In the genomic region with DNA sequence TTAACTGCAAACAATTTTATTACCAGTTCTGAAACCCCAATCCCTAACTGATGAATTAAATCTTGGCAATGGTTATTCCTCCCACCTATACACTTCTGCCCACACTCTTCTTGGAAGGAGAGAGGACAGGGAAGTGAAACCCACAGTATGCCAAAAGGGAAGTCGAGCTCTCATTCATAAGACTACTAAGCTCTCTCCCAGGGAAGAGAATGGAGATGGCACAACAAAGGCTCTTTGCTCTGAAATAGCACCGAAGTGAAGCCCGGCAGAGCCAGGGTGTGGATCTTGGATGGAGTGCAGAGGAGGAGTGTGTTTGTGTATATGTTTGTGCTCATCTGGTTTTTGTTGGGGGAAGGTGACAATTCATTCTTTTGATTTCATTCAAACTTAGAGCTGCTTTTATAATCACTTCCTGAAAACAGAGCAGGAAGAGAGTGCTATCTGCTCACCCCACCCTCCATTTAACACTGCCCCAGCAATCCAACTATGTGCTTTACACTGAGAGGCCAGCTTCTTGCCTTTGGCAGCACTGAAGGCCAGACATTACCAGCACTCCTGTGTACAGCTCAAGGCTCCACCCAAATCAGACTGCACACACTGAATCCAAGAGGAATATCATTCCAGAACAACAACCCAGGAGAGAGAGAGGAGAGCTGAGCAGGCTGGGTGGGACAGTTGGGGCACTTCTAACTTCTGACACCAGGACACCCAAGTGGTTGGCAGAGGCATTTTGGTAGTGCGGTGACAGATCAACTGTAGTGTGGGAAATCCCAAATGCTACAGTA, we compare ENCODE assay signal across 8 cellular contexts.
DNase-seq lines count a peak whose midpoint lies in the region; ATAC-seq and TF ChIP-seq lines count a peak whose summit lies in the region.

No MANE protein-coding gene starts in this region.

- H3K27me3 Mint-ChIP-seq in nephron progenitor cell (ENCODE audit: low read depth, poor library complexity) = peaks cover 4% of the 10 kb centered on the region

- H3K4me1 Mint-ChIP-seq in nephron progenitor cell = peaks cover 33% of the 10 kb centered on the region

- H3K9me3 Mint-ChIP-seq in nephron progenitor cell = no peaks in the 10 kb centered on the region

- TF ChIP-seq CTCF in nephron progenitor cell (IDR thresholded peaks at IDR 0.05) = no peak

- no peak overlapping the region for H3K4me3 Mint-ChIP-seq in nephron progenitor cell

- peaks cover 39% of the 10 kb centered on the region for H3K36me3 Mint-ChIP-seq in nephron progenitor cell (ENCODE audit: low read depth)

- no peak for ATAC-seq in HG02852 (IDR thresholded peaks at IDR 0.05; ENCODE audit: unreplicated experiment)
- ATAC-seq in HG02970 (IDR thresholded peaks at IDR 0.05; ENCODE audit: low FRiP score, unreplicated experiment) = no peak

- peak; percentile 7 for DNase-seq in GDM1 (lab: John Stamatoyannopoulos, UW)
- peak; percentile 23 for DNase-seq in epidermal melanocyte (ENCODE audit: insufficient read length, low spot score)
- no peak for DNase-seq in nephron progenitor cell
- no peak for DNase-seq in activated gamma-delta T cell treated with Interleukin-2 at 50 U/mL for 16 hours
- DNase-seq in DMS153 treated with DMSO at 0.1 percent for 48 hours (lab: John Stamatoyannopoulos, UW; ENCODE audit: unreplicated experiment) = no peak

- H3K27ac Mint-ChIP-seq in nephron progenitor cell = peak overlapping the region; percentile 76

TF ChIP-seq in PFSK-1, 5 proteins besides CTCF, POLR2A, EP300 and RAD21:
- TF ChIP-seq FOXP2 (optimal IDR thresholded peaks at IDR 0.05; ENCODE audit: borderline replicate concordance, extremely low read depth, extremely low read length, insufficient read depth) = peak; percentile 49
- TF ChIP-seq POLR2AphosphoS5 (IDR thresholded peaks at IDR 0.05; ENCODE audit: low read depth, low read length) = peak; percentile 48; the same call in 1 of the 2 replicates
- peak; percentile 56; the same call in 1 of the 2 replicates for TF ChIP-seq TAF1 (IDR thresholded peaks at IDR 0.05; ENCODE audit: borderline replicate concordance, insufficient read depth, low read length)
- peak; percentile 85; the same call in 1 of the 2 replicates for TF ChIP-seq SIN3A (IDR thresholded peaks at IDR 0.05; ENCODE audit: borderline replicate concordance, insufficient read depth, low read length)
- TF ChIP-seq, protein P1, sequence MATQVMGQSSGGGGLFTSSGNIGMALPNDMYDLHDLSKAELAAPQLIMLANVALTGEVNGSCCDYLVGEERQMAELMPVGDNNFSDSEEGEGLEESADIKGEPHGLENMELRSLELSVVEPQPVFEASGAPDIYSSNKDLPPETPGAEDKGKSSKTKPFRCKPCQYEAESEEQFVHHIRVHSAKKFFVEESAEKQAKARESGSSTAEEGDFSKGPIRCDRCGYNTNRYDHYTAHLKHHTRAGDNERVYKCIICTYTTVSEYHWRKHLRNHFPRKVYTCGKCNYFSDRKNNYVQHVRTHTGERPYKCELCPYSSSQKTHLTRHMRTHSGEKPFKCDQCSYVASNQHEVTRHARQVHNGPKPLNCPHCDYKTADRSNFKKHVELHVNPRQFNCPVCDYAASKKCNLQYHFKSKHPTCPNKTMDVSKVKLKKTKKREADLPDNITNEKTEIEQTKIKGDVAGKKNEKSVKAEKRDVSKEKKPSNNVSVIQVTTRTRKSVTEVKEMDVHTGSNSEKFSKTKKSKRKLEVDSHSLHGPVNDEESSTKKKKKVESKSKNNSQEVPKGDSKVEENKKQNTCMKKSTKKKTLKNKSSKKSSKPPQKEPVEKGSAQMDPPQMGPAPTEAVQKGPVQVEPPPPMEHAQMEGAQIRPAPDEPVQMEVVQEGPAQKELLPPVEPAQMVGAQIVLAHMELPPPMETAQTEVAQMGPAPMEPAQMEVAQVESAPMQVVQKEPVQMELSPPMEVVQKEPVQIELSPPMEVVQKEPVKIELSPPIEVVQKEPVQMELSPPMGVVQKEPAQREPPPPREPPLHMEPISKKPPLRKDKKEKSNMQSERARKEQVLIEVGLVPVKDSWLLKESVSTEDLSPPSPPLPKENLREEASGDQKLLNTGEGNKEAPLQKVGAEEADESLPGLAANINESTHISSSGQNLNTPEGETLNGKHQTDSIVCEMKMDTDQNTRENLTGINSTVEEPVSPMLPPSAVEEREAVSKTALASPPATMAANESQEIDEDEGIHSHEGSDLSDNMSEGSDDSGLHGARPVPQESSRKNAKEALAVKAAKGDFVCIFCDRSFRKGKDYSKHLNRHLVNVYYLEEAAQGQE (IDR thresholded peaks at IDR 0.05; ENCODE audit: insufficient read depth in 1 of 2, low read depth in 2 of 2, low read length in 2 of 2) = no peak

Comparison
In these comparisons a context has a peak if more than half of its experiments do, and no peak if none do; other contexts are left out.
1. DNase-seq: peak in GDM1 (single experiment) and epidermal melanocyte (single experiment); none in nephron progenitor cell (single experiment), activated gamma-delta T cell treated with Interleukin-2 at 50 U/mL for 16 hours (single experiment) and DMS153 treated with DMSO at 0.1 percent for 48 hours (single experiment).